In genomic region chr9:97632992-97633858, GRCh38 we compare ENCODE assay signal across 8 cellular contexts. TPM values are rescaled to one million over a fixed set of nuclear protein-coding genes. Genes with fewer than 3 reads are reported as not detected.
DNase-seq lines count a peak whose midpoint lies in the region; ATAC-seq, FAIRE-seq and TF ChIP-seq lines count a peak whose summit lies in the region.

Gene NCBP1 (plus strand): TSS chr9:97633821. CDS start chr9:97633882, 61 bp downstream.
Gene TSTD2 (minus strand): TSS chr9:97633368. CDS start chr9:97627562, 5,806 bp downstream.

- H3K27me3 ChIP-seq in SU-DHL-6 (ENCODE audit: low read length) = no peaks in the 10 kb centered on the region
- no peaks in the 10 kb centered on the region for H3K27me3 ChIP-seq in pancreas
- no peaks in the 10 kb centered on the region for H3K27me3 ChIP-seq in tibial artery

- intact Hi-C loops in Right ventricle myocardium inferior (cut with DNase I) (loop anchor here (2.0 to 10.0 kb wide), 4 partner anchors 34 to 776 kb away; partner anchors contain the start of genes ANP32B and TRMO), pancreas (cut with DNase I) (no loop called here), tibial artery (cut with DNase I; ENCODE audit: low total_unique reads) (no loop called here)

- peak within 1 kb of the TSS; percentile 96 for H3K9ac ChIP-seq in SU-DHL-6 (ENCODE audit: low read length)

- H3K27me3 Mint-ChIP-seq in activated naive CD8-positive, alpha-beta T cell treated with anti-CD3 and anti-CD28 coated beads, Interleukin-2, amount 10 ng/mL, durations not matched to agents 7 days and 5 days = no peaks in the 10 kb centered on the region

- H3K4me1 Mint-ChIP-seq in activated naive CD8-positive, alpha-beta T cell treated with anti-CD3 and anti-CD28 coated beads, Interleukin-2, amount 10 ng/mL, durations not matched to agents 7 days and 5 days = peaks cover 44% of the 10 kb centered on the region

- H3K9me3 Mint-ChIP-seq in activated naive CD8-positive, alpha-beta T cell treated with anti-CD3 and anti-CD28 coated beads, Interleukin-2, amount 10 ng/mL, durations not matched to agents 7 days and 5 days = no peaks in the 10 kb centered on the region

- H3K36me3 ChIP-seq in SU-DHL-6 (ENCODE audit: low read length) = no peaks in the 10 kb centered on the region
- no peaks in the 10 kb centered on the region for H3K36me3 ChIP-seq in pancreas
- no peaks in the 10 kb centered on the region for H3K36me3 ChIP-seq in tibial artery

- H3K9me2 ChIP-seq in SU-DHL-6 (replicated peaks; ENCODE audit: insufficient read depth, low read length) = no peaks in the 10 kb centered on the region

- H3K27ac ChIP-seq in SU-DHL-6 (ENCODE audit: low read depth, low read length) (peak within 1 kb of the TSS; percentile 89), pancreas (peak within 1 kb of the TSS; percentile 97 to 98 (median 98)), tibial artery (peak within 1 kb of the TSS; percentile 94)

- H3F3A ChIP-seq in SU-DHL-6 (ENCODE audit: insufficient read depth) = no peaks in the 10 kb centered on the region

- H3K4me3 Mint-ChIP-seq in activated naive CD8-positive, alpha-beta T cell treated with anti-CD3 and anti-CD28 coated beads, Interleukin-2, amount 10 ng/mL, durations not matched to agents 7 days and 5 days = peak within 1 kb of the TSS; percentile 99

- H3K4me2 ChIP-seq in SU-DHL-6 (ENCODE audit: low read depth, low read length, poor library complexity, severe bottlenecking) = peak within 1 kb of the TSS; percentile 86

- DNase-seq in NCI-H128 (lab: John Stamatoyannopoulos, UW; ENCODE audit: unreplicated experiment) (peak; percentile 97), Right ventricle myocardium inferior (ENCODE audit: missing footprints) (peak; percentile 99), pancreas (peak; percentile 95 to 98 (median 97)), tibial artery (peak; percentile 97 to 99)
- peak; percentile 94 for DNase-seq in activated naive CD8-positive, alpha-beta T cell treated with anti-CD3 and anti-CD28 coated beads, Interleukin-2, amount 10 ng/mL, durations not matched to agents 7 days and 5 days

- 0% methylated on average over 76 to 83 of the region's 83 CpGs for WGBS in pancreas, 2 donors

- peak; percentile 89 for TF ChIP-seq POLR2A in GM10847 (IDR thresholded peaks at IDR 0.05; ENCODE audit: extremely low read depth, insufficient read length)

- H3K79me2 ChIP-seq in SU-DHL-6 (ENCODE audit: insufficient read depth, low read length) = peaks cover 84% of the 10 kb centered on the region

- POLR2A ChIA-PET in activated naive CD8-positive, alpha-beta T cell treated with anti-CD3 and anti-CD28 coated beads, Interleukin-2, amount 10 ng/mL, durations not matched to agents 7 days and 5 days (lab: Charles Lee) = interaction anchor here (0.6 to 2.8 kb wide), 22 partner anchors 9 to 1214 kb away, joined by 3 to 27 read pairs (median 3); partner anchors contain the start of genes ANP32B, NANS, TBC1D2 and TDRD7

- H2AFZ ChIP-seq in SU-DHL-6 (ENCODE audit: low read depth, low read length, severe bottlenecking) = peak within 1 kb of the TSS; percentile 67

- H3K4me3 ChIP-seq in SU-DHL-6 (ENCODE audit: insufficient read depth, low read length, poor library complexity, severe bottlenecking) (peak within 1 kb of the TSS; percentile 95), pancreas (peak within 1 kb of the TSS; percentile 72 to 93 (median 82)), tibial artery (peak within 1 kb of the TSS; percentile 87 to 93)

- peak; percentile 92 for FAIRE-seq in pancreas (lab: Jason Lieb, UNC)

- peaks cover 18% of the 10 kb centered on the region for H4K20me1 ChIP-seq in SU-DHL-6 (ENCODE audit: low read depth, low read length)

- H3K4me1 ChIP-seq in pancreas (peaks cover 28 to 40% (median 38%) of the 10 kb centered on the region in 3 donors), tibial artery (peaks cover 0 to 53% (median 33%) of the 10 kb centered on the region in 4 donors)

- no peak for TF ChIP-seq CTCF in SU-DHL-6 (IDR thresholded peaks at IDR 0.05; ENCODE audit: insufficient read depth, low read length, poor library complexity, severe bottlenecking)
- TF ChIP-seq CTCF in pancreas (IDR thresholded peaks at IDR 0.05) = no peak
- no peak for TF ChIP-seq CTCF in tibial artery (IDR thresholded peaks at IDR 0.05)

- H3K9me3 ChIP-seq in SU-DHL-6 (ENCODE audit: insufficient read depth, low read length) (no peaks in the 10 kb centered on the region), pancreas (no peaks in the 10 kb centered on the region), tibial artery (no peaks in the 10 kb centered on the region)

- ATAC-seq in HG02678 (IDR thresholded peaks at IDR 0.05; ENCODE audit: unreplicated experiment) = peak; percentile 89
- ATAC-seq in activated naive CD8-positive, alpha-beta T cell treated with anti-CD3 and anti-CD28 coated beads, Interleukin-2, amount 10 ng/mL, durations not matched to agents 7 days and 5 days (ENCODE audit: low read depth) = peak; percentile 92
- ATAC-seq in Right ventricle myocardium inferior = peak; percentile 95
- peak; percentile 90 to 95 (median 90) for ATAC-seq in pancreas

- peak within 1 kb of the TSS; percentile 100 for H3K27ac Mint-ChIP-seq in activated naive CD8-positive, alpha-beta T cell treated with anti-CD3 and anti-CD28 coated beads, Interleukin-2, amount 10 ng/mL, durations not matched to agents 7 days and 5 days

- peaks cover 7% of the 10 kb centered on the region for H3K36me3 Mint-ChIP-seq in activated naive CD8-positive, alpha-beta T cell treated with anti-CD3 and anti-CD28 coated beads, Interleukin-2, amount 10 ng/mL, durations not matched to agents 7 days and 5 days

RNA-seq across cellular contexts. Expression of gene NCBP1, which starts in this region (rescaled TPM):
- 10 to 100 TPM; 37.3 to 41.3 TPM for total RNA-seq in activated naive CD8-positive, alpha-beta T cell treated with anti-CD3 and anti-CD28 coated beads, Interleukin-2, amount 10 ng/mL, durations not matched to agents 7 days and 5 days
- 20.0 TPM for total RNA-seq in Right ventricle myocardium inferior
- total RNA-seq in pancreas = 10 to 100 TPM; 10.7 to 17.4 (median 11.7) TPM
- polyA plus RNA-seq in pancreas = 1 to 10 TPM; 4.6 to 7.5 TPM

RNA-seq across cellular contexts. Expression of gene TSTD2, which starts in this region (rescaled TPM):
- total RNA-seq in activated naive CD8-positive, alpha-beta T cell treated with anti-CD3 and anti-CD28 coated beads, Interleukin-2, amount 10 ng/mL, durations not matched to agents 7 days and 5 days = 10 to 100 TPM; 17.0 to 19.6 TPM
- total RNA-seq in Right ventricle myocardium inferior = 24.8 TPM
- 10 to 100 TPM in 2 of 6 donors, 1 to 10 TPM in 4; 7.8 to 12.7 (median 9.2) TPM for total RNA-seq in pancreas
- polyA plus RNA-seq in pancreas = 10 to 100 TPM; 10.3 to 16.8 TPM

Comparison
In these comparisons a context has a peak if more than half of its experiments do, and no peak if none do; other contexts are left out.
1. Peak in every context shown above with its lines: DNase-seq, ATAC-seq, H3K4me3 ChIP-seq and H3K27ac ChIP-seq.